ENCODE assay signal across 11 cellular contexts in the genomic region with DNA sequence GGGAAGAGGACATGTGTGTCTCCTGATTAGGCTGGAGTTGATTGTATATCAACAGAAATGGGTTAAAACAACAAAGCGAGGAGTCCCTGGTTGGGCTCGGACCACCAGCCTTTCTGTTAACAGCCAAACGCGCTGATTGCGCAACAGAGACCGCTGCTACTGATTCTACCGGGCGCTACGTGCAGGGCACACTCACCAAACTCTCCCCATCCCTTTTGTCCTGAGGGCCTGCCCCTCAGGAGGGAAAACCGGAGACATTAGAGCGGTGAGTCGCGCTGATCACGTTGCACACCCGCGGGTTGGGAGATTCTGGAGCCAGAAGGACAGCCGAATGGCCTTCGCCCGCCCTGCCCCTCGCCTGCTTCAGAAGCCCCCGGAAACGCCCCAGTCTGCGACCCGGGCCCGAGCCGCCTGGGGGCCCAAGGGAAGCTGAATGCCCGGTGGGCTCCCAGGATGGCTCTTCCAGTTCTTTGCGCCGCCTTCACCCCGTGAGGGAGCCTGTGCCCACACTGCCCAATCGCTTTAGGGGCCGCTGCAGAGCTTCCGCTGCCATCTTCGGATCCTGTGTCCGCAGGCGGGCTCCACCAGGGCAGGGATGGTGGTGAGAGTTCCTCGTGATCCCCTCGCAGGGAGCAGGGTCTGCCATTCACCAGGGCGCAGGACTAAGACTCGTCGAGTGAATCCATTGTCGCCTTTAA.
DNase-seq lines count a peak whose midpoint lies in the region; ATAC-seq and TF ChIP-seq lines count a peak whose summit lies in the region.
"Had no signal": no experiment of that assay in that cellular context is flagged by ENCODE, and none has a peak within 500 bp of the region (broad histone marks: within the 10 kb centered on the region; RNA-seq: fewer than 3 reads in every experiment).

No MANE protein-coding gene starts in this region.

- H3K4me1 ChIP-seq in CD8-positive, alpha-beta T cell (ENCODE audit: insufficient read depth, low read length): peaks cover 13% of the 10 kb centered on the region
- no peaks in the 10 kb centered on the region for H3K4me1 ChIP-seq in IMR-90 (ENCODE audit: control insufficient read depth, insufficient read depth, low read length)
- H3K4me1 ChIP-seq in neural progenitor cell: no peaks in the 10 kb centered on the region

- intact Hi-C loops in CD8-positive, alpha-beta T cell (cut with DNase I, micrococcal nuclease): loop anchor here in 1 of 2 experiments (5.0 kb wide), 1 partner anchor 50 kb away; no protein-coding TSS in a partner anchor
- intact Hi-C loops in IMR-90 (cut with micrococcal nuclease): no loop called here

- H4K20me1 ChIP-seq in IMR-90 (ENCODE audit: insufficient read depth, low read length) (no peaks in the 10 kb centered on the region), neural progenitor cell (ENCODE audit: low read depth) (no peaks in the 10 kb centered on the region)

- TF ChIP-seq CTCF in CD8-positive, alpha-beta T cell (IDR thresholded peaks at IDR 0.05): no peak
- TF ChIP-seq CTCF in IMR-90 (conservative IDR thresholded peaks at IDR 0.05; ENCODE audit: low read depth, low read length) (no peak), neural progenitor cell (IDR thresholded peaks at IDR 0.05) (no peak), RWPE1 (conservative IDR thresholded peaks at IDR 0.05; ENCODE audit: low read depth) (no peak)

- no peak overlapping the region for H3K27ac Mint-ChIP-seq in CD8-positive, alpha-beta T cell
- peak overlapping the region in 1 of 2 donors; percentile 79 for H3K27ac Mint-ChIP-seq in effector memory CD8-positive, alpha-beta T cell
- no peak overlapping the region for H3K27ac Mint-ChIP-seq in neural progenitor cell

- H3K4me3 ChIP-seq in CD8-positive, alpha-beta T cell (ENCODE audit: low read depth, low read length): peak overlapping the region; percentile 72
- H3K4me3 ChIP-seq in IMR-90 (ENCODE audit: insufficient read depth, low read depth, low read length): no peak overlapping the region
- H3K4me3 ChIP-seq in neural progenitor cell: peak overlapping the region; percentile 33

- in situ Hi-C loops in IMR-90 (cut with MboI; ENCODE audit: low sequenced_read_pairs): no loop called here

- H3K14ac ChIP-seq in IMR-90 (replicated peaks; ENCODE audit: low read depth, low read length): no peak overlapping the region

- no peak for DNase-seq in CD8-positive, alpha-beta T cell
- no peak for DNase-seq in IMR-90
- no peak for DNase-seq in effector memory CD8-positive, alpha-beta T cell
- DNase-seq in neural progenitor cell (ENCODE audit: low spot score): no peak
- no peak for DNase-seq in NAMALWA (ENCODE audit: low spot score)
- DNase-seq in RWPE1 (ENCODE audit: low spot score): no peak
- no peak for DNase-seq in COLO668 (lab: John Stamatoyannopoulos, UW; ENCODE audit: unreplicated experiment)
- DNase-seq: DMS79, NCI-H446 treated with DMSO at 0.1 percent for 48 hours had no signal

- H3K27me3 Mint-ChIP-seq in CD8-positive, alpha-beta T cell (ENCODE audit: low read depth): peaks cover 10% of the 10 kb centered on the region
- peaks cover 27 to 46% of the 10 kb centered on the region in 2 donors for H3K27me3 Mint-ChIP-seq in effector memory CD8-positive, alpha-beta T cell
- H3K27me3 Mint-ChIP-seq in neural progenitor cell (ENCODE audit: insufficient read depth, low read depth): peaks cover 12% of the 10 kb centered on the region

- H4K91ac ChIP-seq in IMR-90 (ENCODE audit: insufficient read depth, low read depth, low read length): no peak overlapping the region

- H3K9ac ChIP-seq in IMR-90 (ENCODE audit: low read depth, low read length) (no peak overlapping the region), neural progenitor cell (no peak overlapping the region)
- H3K9ac ChIP-seq: KMS-11 had no signal

- POLR2A ChIA-PET in CD8-positive, alpha-beta T cell (lab: Charles Lee): interaction anchor here (1.1 kb wide), 1 partner anchor 17 kb away, joined by 7 read pairs; no protein-coding TSS in a partner anchor
- POLR2A ChIA-PET in IMR-90 (lab: Charles Lee; ENCODE audit: unreplicated experiment): no interaction called here
- POLR2A ChIA-PET in RWPE1 (lab: Yijun Ruan, JAX; ENCODE audit: low non-redundant PET): no interaction called here

- CTCF ChIA-PET in CD8-positive, alpha-beta T cell (lab: Charles Lee): interaction anchor here (1.1 kb wide), 1 partner anchor 30 kb away, joined by 3 read pairs; no protein-coding TSS in a partner anchor
- CTCF ChIA-PET in IMR-90 (lab: Yijun Ruan, JAX): no interaction called here
- CTCF ChIA-PET in RWPE1 (lab: Yijun Ruan, JAX): no interaction called here

- dilution Hi-C loops in IMR-90 (cut with HindIII; ENCODE audit: low sequenced_read_pairs, unreplicated experiment): no loop called here

- H3F3A ChIP-seq in neural progenitor cell (ENCODE audit: low read depth): no peaks in the 10 kb centered on the region

- H3K9me3 ChIP-seq in CD8-positive, alpha-beta T cell (ENCODE audit: low read length): no peaks in the 10 kb centered on the region
- H3K9me3 ChIP-seq in IMR-90 (ENCODE audit: control insufficient read depth, insufficient read depth, low read length) (no peaks in the 10 kb centered on the region; the same call in 1 of the 2 replicates), neural progenitor cell (ENCODE audit: low read depth) (no peaks in the 10 kb centered on the region)

- no peak overlapping the region for H2BK120ac ChIP-seq in IMR-90 (ENCODE audit: low read depth, low read length)

- H3K18ac ChIP-seq in IMR-90 (ENCODE audit: low read depth, low read length): no peak overlapping the region

- H3K79me2 ChIP-seq in neural progenitor cell (ENCODE audit: low read depth): no peaks in the 10 kb centered on the region

- H2AFZ ChIP-seq in IMR-90 (replicated peaks; ENCODE audit: low read length, poor library complexity) (no peak overlapping the region), neural progenitor cell (replicated peaks) (peak overlapping the region; percentile 50)

- no peak overlapping the region for H3K23ac ChIP-seq in IMR-90 (ENCODE audit: low read depth, low read length)

- no peak overlapping the region for H2BK5ac ChIP-seq in IMR-90 (ENCODE audit: low read depth, low read length, poor library complexity, severe bottlenecking)

- H3K4me3 Mint-ChIP-seq in CD8-positive, alpha-beta T cell: peak overlapping the region; percentile 86
- H3K4me3 Mint-ChIP-seq in effector memory CD8-positive, alpha-beta T cell: peak overlapping the region; percentile 84 to 85
- H3K4me3 Mint-ChIP-seq in neural progenitor cell: peak overlapping the region; percentile 43

- no peak overlapping the region for H2BK20ac ChIP-seq in IMR-90 (ENCODE audit: low read depth, low read length)

- no peak for ATAC-seq in CD8-positive, alpha-beta T cell
- no peak for ATAC-seq in IMR-90 (ENCODE audit: low read depth)
- ATAC-seq in effector memory CD8-positive, alpha-beta T cell (replicated peaks): no peak
- ATAC-seq in GM19463 (IDR thresholded peaks at IDR 0.05; ENCODE audit: unreplicated experiment): no peak

- H2AK5ac ChIP-seq in IMR-90 (ENCODE audit: low read depth, low read length): no peak overlapping the region

- no peak overlapping the region for H3K4ac ChIP-seq in IMR-90 (ENCODE audit: low read depth, low read length)

- TF ChIP-seq RAD21 in IMR-90 (IDR thresholded peaks at IDR 0.05; ENCODE audit: low read length): no peak

- H3K27ac ChIP-seq in CD8-positive, alpha-beta T cell (ENCODE audit: low read depth, low read length): no peak overlapping the region
- no peak overlapping the region for H3K27ac ChIP-seq in IMR-90 (ENCODE audit: insufficient read depth, low read length)
- H3K27ac ChIP-seq in neural progenitor cell: no peak overlapping the region
- no peak overlapping the region for H3K27ac ChIP-seq in RWPE1
- H3K27ac ChIP-seq: KMS-11 had no signal

- no peak overlapping the region for H2BK15ac ChIP-seq in IMR-90 (ENCODE audit: low read depth, low read length)

- no peak overlapping the region for H3K56ac ChIP-seq in IMR-90 (ENCODE audit: extremely low read depth, insufficient read depth, low read length)

- no peaks in the 10 kb centered on the region for H3K27me3 ChIP-seq in CD8-positive, alpha-beta T cell (ENCODE audit: insufficient read depth, low read length)
- H3K27me3 ChIP-seq in IMR-90 (ENCODE audit: control insufficient read depth, insufficient read depth, low read length) (peaks cover 25% of the 10 kb centered on the region), neural progenitor cell (peaks cover 25% of the 10 kb centered on the region)

- WGBS in IMR-90 (ENCODE audit: extremely low coverage in 2 of 2, insufficient read length in 1 of 2), 2 experiments: 41% methylated on average over 21 of the region's 42 CpGs; no CpG with 5 or more reads in 1 of the 2 experiments

- H3K4me1 Mint-ChIP-seq in CD8-positive, alpha-beta T cell (ENCODE audit: low read depth): peaks cover 24% of the 10 kb centered on the region
- H3K4me1 Mint-ChIP-seq in effector memory CD8-positive, alpha-beta T cell (ENCODE audit: low read depth in 2 of 2): peaks cover 24 to 28% of the 10 kb centered on the region in 2 donors
- peaks cover 4% of the 10 kb centered on the region for H3K4me1 Mint-ChIP-seq in neural progenitor cell

- no peak overlapping the region for H4K5ac ChIP-seq in IMR-90 (ENCODE audit: low read depth, low read length)

- no peaks in the 10 kb centered on the region for H3K9me1 ChIP-seq in IMR-90 (ENCODE audit: insufficient read depth, low read length)

- H3K36me3 ChIP-seq in CD8-positive, alpha-beta T cell (ENCODE audit: insufficient read depth, low read length): no peaks in the 10 kb centered on the region
- H3K36me3 ChIP-seq in IMR-90 (ENCODE audit: control insufficient read depth, insufficient read depth, low read length): no peaks in the 10 kb centered on the region
- no peaks in the 10 kb centered on the region for H3K36me3 ChIP-seq in neural progenitor cell

- H3K36me3 Mint-ChIP-seq in CD8-positive, alpha-beta T cell: no peaks in the 10 kb centered on the region
- H3K36me3 Mint-ChIP-seq in effector memory CD8-positive, alpha-beta T cell (ENCODE audit: insufficient read depth): peaks cover 14% of the 10 kb centered on the region
- no peaks in the 10 kb centered on the region for H3K36me3 Mint-ChIP-seq in neural progenitor cell

- BruUV-seq in IMR-90 (replicated peaks; lab: Mats Ljungman, UMichigan): no TSS peak

- no peak overlapping the region for H4K8ac ChIP-seq in IMR-90 (ENCODE audit: low read depth in 2 of 2, low read length in 2 of 2)

- peaks cover 4% of the 10 kb centered on the region for H3K9me3 Mint-ChIP-seq in CD8-positive, alpha-beta T cell
- H3K9me3 Mint-ChIP-seq in effector memory CD8-positive, alpha-beta T cell: no peaks in the 10 kb centered on the region
- peaks cover 26% of the 10 kb centered on the region for H3K9me3 Mint-ChIP-seq in neural progenitor cell

- H3K79me1 ChIP-seq in IMR-90 (ENCODE audit: low read depth in 1 of 2, low read length in 2 of 2): no peaks in the 10 kb centered on the region

- no peak overlapping the region for H3K4me2 ChIP-seq in IMR-90 (ENCODE audit: low read depth, low read length)
- peak overlapping the region; percentile 69 for H3K4me2 ChIP-seq in neural progenitor cell
- H3K4me2 ChIP-seq: KMS-11 had no signal

- TF ChIP-seq POLR2A in IMR-90 (IDR thresholded peaks at IDR 0.05; ENCODE audit: low read depth, low read length): no peak

- no peak overlapping the region for H2AK9ac ChIP-seq in IMR-90 (replicated peaks; ENCODE audit: low read depth, low read length, poor library complexity)

TF ChIP-seq in IMR-90, 13 proteins besides CTCF, POLR2A, EP300 and RAD21 (continues in another document):
- TF ChIP-seq MXI1 (IDR thresholded peaks at IDR 0.05; ENCODE audit: borderline replicate concordance, low read depth, low read length) (no peak), RFX5 (IDR thresholded peaks at IDR 0.05; ENCODE audit: low read depth, low read length) (no peak)
